Comparison of ENCODE assay signal across 8 cellular contexts in genomic region chr10:110075726-110076125, GRCh38.
DNase-seq lines count a peak whose midpoint lies in the region; ATAC-seq, FAIRE-seq and TF ChIP-seq lines count a peak whose summit lies in the region.

No MANE protein-coding gene starts in this region.

- peak overlapping the region; percentile 29 to 45 for H3K27ac ChIP-seq in tibial artery
- no peak overlapping the region for H3K27ac ChIP-seq in small intestine (ENCODE audit: low read depth in 1 of 2, low read length in 1 of 2)

- ATAC-seq in activated naive CD8-positive, alpha-beta T cell treated with anti-CD3 and anti-CD28 coated beads, Interleukin-2, amount 10 ng/mL, durations not matched to agents 7 days and 5 days (ENCODE audit: low read depth), result no peak
- ATAC-seq in GM19351 (IDR thresholded peaks at IDR 0.05; ENCODE audit: unreplicated experiment) (no peak), HG02610 (IDR thresholded peaks at IDR 0.05; ENCODE audit: unreplicated experiment) (no peak)

- intact Hi-C loops in activated naive CD4-positive, alpha-beta T cell treated with anti-CD3 and anti-CD28 coated beads for 36 hours (cut with micrococcal nuclease), result loop anchor here (10.0 kb wide), 1 partner anchor 799 kb away; the partner anchor contains the start of gene PDCD4
- intact Hi-C loops in tibial artery (cut with DNase I; ENCODE audit: low total_unique reads), result no loop called here

- H3K4me3 Mint-ChIP-seq in activated naive CD4-positive, alpha-beta T cell treated with anti-CD3 and anti-CD28 coated beads for 36 hours, result no peak overlapping the region
- H3K4me3 Mint-ChIP-seq in activated naive CD8-positive, alpha-beta T cell treated with anti-CD3 and anti-CD28 coated beads, Interleukin-2, amount 10 ng/mL, durations not matched to agents 7 days and 5 days, result peak overlapping the region; percentile 62

- H3K4me1 ChIP-seq in tibial artery, result peaks cover 0 to 74% (median 39%) of the 10 kb centered on the region in 4 donors
- H3K4me1 ChIP-seq in small intestine (ENCODE audit: control insufficient read depth in 2 of 2, insufficient read depth in 1 of 2, low read depth in 1 of 2, low read length in 1 of 2), result peaks cover 0 to 25% of the 10 kb centered on the region in 2 donors

- CTCF ChIA-PET in activated naive CD4-positive, alpha-beta T cell treated with anti-CD3 and anti-CD28 coated beads for 36 hours (lab: Charles Lee), result interaction anchor here (1.1 kb wide), 1 partner anchor 33 kb away, joined by 6 read pairs; no protein-coding TSS in a partner anchor

- no peak for TF ChIP-seq CTCF in tibial artery (IDR thresholded peaks at IDR 0.05)

- H3K27me3 ChIP-seq in tibial artery (no peaks in the 10 kb centered on the region), small intestine (ENCODE audit: control insufficient read depth in 2 of 2, insufficient read depth in 2 of 2, low read length in 2 of 2) (no peaks in the 10 kb centered on the region)

- H3K4me3 ChIP-seq in tibial artery (no peak overlapping the region), small intestine (ENCODE audit: low read depth in 1 of 2, low read length in 2 of 2) (no peak overlapping the region)

- H3K9me3 Mint-ChIP-seq in activated naive CD4-positive, alpha-beta T cell treated with anti-CD3 and anti-CD28 coated beads for 36 hours, result no peaks in the 10 kb centered on the region
- H3K9me3 Mint-ChIP-seq in activated naive CD8-positive, alpha-beta T cell treated with anti-CD3 and anti-CD28 coated beads, Interleukin-2, amount 10 ng/mL, durations not matched to agents 7 days and 5 days, result no peaks in the 10 kb centered on the region

- H3K27ac Mint-ChIP-seq in activated naive CD4-positive, alpha-beta T cell treated with anti-CD3 and anti-CD28 coated beads for 36 hours, result peak overlapping the region; percentile 70
- peak overlapping the region; percentile 76 for H3K27ac Mint-ChIP-seq in activated naive CD8-positive, alpha-beta T cell treated with anti-CD3 and anti-CD28 coated beads, Interleukin-2, amount 10 ng/mL, durations not matched to agents 7 days and 5 days

- FAIRE-seq in small intestine (lab: Jason Lieb, UNC), result no peak

- no peaks in the 10 kb centered on the region for H3K36me3 ChIP-seq in tibial artery
- H3K36me3 ChIP-seq in small intestine (ENCODE audit: control insufficient read depth in 2 of 2, insufficient read depth in 2 of 2, low read length in 2 of 2), result no peaks in the 10 kb centered on the region

- peaks cover 88% of the 10 kb centered on the region for H3K4me1 Mint-ChIP-seq in activated naive CD4-positive, alpha-beta T cell treated with anti-CD3 and anti-CD28 coated beads for 36 hours (ENCODE audit: low read depth)
- peaks cover 73% of the 10 kb centered on the region for H3K4me1 Mint-ChIP-seq in activated naive CD8-positive, alpha-beta T cell treated with anti-CD3 and anti-CD28 coated beads, Interleukin-2, amount 10 ng/mL, durations not matched to agents 7 days and 5 days

- no peaks in the 10 kb centered on the region for H3K27me3 Mint-ChIP-seq in activated naive CD4-positive, alpha-beta T cell treated with anti-CD3 and anti-CD28 coated beads for 36 hours (ENCODE audit: low read depth)
- no peaks in the 10 kb centered on the region for H3K27me3 Mint-ChIP-seq in activated naive CD8-positive, alpha-beta T cell treated with anti-CD3 and anti-CD28 coated beads, Interleukin-2, amount 10 ng/mL, durations not matched to agents 7 days and 5 days

- POLR2A ChIA-PET in activated naive CD8-positive, alpha-beta T cell treated with anti-CD3 and anti-CD28 coated beads, Interleukin-2, amount 10 ng/mL, durations not matched to agents 7 days and 5 days (lab: Charles Lee), result interaction anchor here (1.2 to 3.8 kb wide), 3 partner anchors 18 to 68 kb away, joined by 3 to 32 read pairs (median 12); partner anchors contain the start of gene ADD3

- H3K9me3 ChIP-seq in tibial artery (no peaks in the 10 kb centered on the region), small intestine (ENCODE audit: control insufficient read depth, low read depth) (no peaks in the 10 kb centered on the region)

- no peaks in the 10 kb centered on the region for H3K36me3 Mint-ChIP-seq in activated naive CD4-positive, alpha-beta T cell treated with anti-CD3 and anti-CD28 coated beads for 36 hours (ENCODE audit: low read depth)
- peaks cover 8% of the 10 kb centered on the region for H3K36me3 Mint-ChIP-seq in activated naive CD8-positive, alpha-beta T cell treated with anti-CD3 and anti-CD28 coated beads, Interleukin-2, amount 10 ng/mL, durations not matched to agents 7 days and 5 days

- DNase-seq in activated naive CD4-positive, alpha-beta T cell treated with anti-CD3 and anti-CD28 coated beads for 36 hours, result no peak
- DNase-seq in activated naive CD4-positive, alpha-beta T cell (lab: John Stamatoyannopoulos, UW), result no peak
- no peak for DNase-seq in activated naive CD8-positive, alpha-beta T cell treated with anti-CD3 and anti-CD28 coated beads, Interleukin-2, amount 10 ng/mL, durations not matched to agents 7 days and 5 days
- DNase-seq in lung microvascular endothelial cell (ENCODE audit: low read depth in 2 of 2) (peak; percentile 27 to 93), tibial artery (no peak), small intestine (no peak)

Comparison
In these comparisons a context has a peak if more than half of its experiments do, and no peak if none do; other contexts are left out.
1. DNase-seq: peak in lung microvascular endothelial cell (2 of 2); none in activated naive CD4-positive, alpha-beta T cell treated with anti-CD3 and anti-CD28 coated beads for 36 hours (single experiment), activated naive CD4-positive, alpha-beta T cell (0 of 4), activated naive CD8-positive, alpha-beta T cell treated with anti-CD3 and anti-CD28 coated beads, Interleukin-2, amount 10 ng/mL, durations not matched to agents 7 days and 5 days (single experiment), tibial artery (0 of 2) and small intestine (single experiment).
2. H3K27ac ChIP-seq: peak in tibial artery (2 of 2); none in small intestine (0 of 2).